Comparison of ENCODE assay signal across 24 cellular contexts in the genomic region with DNA sequence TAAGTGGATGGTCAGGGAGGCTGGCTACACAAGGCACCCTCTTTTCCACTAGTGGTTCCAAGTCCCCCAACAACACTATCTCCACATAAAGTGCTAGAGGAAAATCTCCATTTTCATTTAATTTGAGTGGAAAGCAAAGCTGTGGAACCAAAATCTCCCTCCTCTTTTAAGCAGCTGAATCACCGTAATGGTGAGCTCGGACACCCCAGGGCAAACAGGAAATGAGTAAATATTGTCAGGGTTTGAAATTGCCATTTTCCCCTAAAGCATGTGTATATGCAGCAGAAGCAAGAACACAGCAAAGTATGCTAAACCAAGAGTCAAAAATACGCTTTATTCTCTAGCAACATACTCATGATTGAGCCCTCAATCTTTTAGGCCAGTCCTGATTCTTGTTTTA.
DNase-seq lines count a peak whose midpoint lies in the region; ATAC-seq, FAIRE-seq and TF ChIP-seq lines count a peak whose summit lies in the region.
"Had no signal": no experiment of that assay in that cellular context is flagged by ENCODE, and none has a peak within 500 bp of the region (broad histone marks: within the 10 kb centered on the region; RNA-seq: fewer than 3 reads in every experiment).

No MANE protein-coding gene starts in this region.

- H3K9me3 ChIP-seq in Loucy (ENCODE audit: insufficient read depth, low read depth, low read length), result no peaks in the 10 kb centered on the region
- H3K9me3 ChIP-seq in right cardiac atrium (ENCODE audit: control insufficient read depth, low read length), result no peaks in the 10 kb centered on the region
- H3K9me3 ChIP-seq: A549; BE2C; BLaER1 treated with 17β-estradiol and CSF1 and Interleukin-3, amounts not matched to agents 10 nM and 100 nM; HAP-1 had no signal

- no peaks in the 10 kb centered on the region for H3K4me1 ChIP-seq in Loucy (ENCODE audit: insufficient read depth, low read length, poor library complexity, severe bottlenecking)
- no peaks in the 10 kb centered on the region for H3K4me1 ChIP-seq in right cardiac atrium (ENCODE audit: control insufficient read depth, insufficient read depth, low read length)
- H3K4me1 ChIP-seq: A549, BE2C, HAP-1 had no signal

- H3K27ac ChIP-seq in right cardiac atrium (ENCODE audit: low read length), result no peak overlapping the region
- H3K27ac ChIP-seq: A549; BLaER1 treated with 17β-estradiol and CSF1 and Interleukin-3, amounts not matched to agents 10 nM and 100 nM had no signal

- no peaks in the 10 kb centered on the region for H3F3A ChIP-seq in Loucy (ENCODE audit: low read depth)

- ATAC-seq in right cardiac atrium (no peak), HG03095 (IDR thresholded peaks at IDR 0.05; ENCODE audit: unreplicated experiment) (no peak)
- ATAC-seq: A549 had no signal

- H3K36me3 ChIP-seq in Loucy (ENCODE audit: insufficient read depth, low read length) (no peaks in the 10 kb centered on the region), bronchial epithelial cell (ENCODE audit: control insufficient read depth, insufficient read depth, low read length) (no peaks in the 10 kb centered on the region)
- H3K36me3 ChIP-seq: BE2C; BLaER1 treated with 17β-estradiol and CSF1 and Interleukin-3, amounts not matched to agents 10 nM and 100 nM; HAP-1 had no signal

- no peaks in the 10 kb centered on the region for H4K20me1 ChIP-seq in Loucy (ENCODE audit: insufficient read depth, low read length, poor library complexity, severe bottlenecking)
- H4K20me1 ChIP-seq: BLaER1 treated with 17β-estradiol and CSF1 and Interleukin-3, amounts not matched to agents 10 nM and 100 nM had no signal

- TF ChIP-seq CTCF in Loucy (conservative IDR thresholded peaks at IDR 0.05; ENCODE audit: low read length) (no peak), bronchial epithelial cell (IDR thresholded peaks at IDR 0.05; ENCODE audit: insufficient read depth, low read length, severe bottlenecking) (no peak)

- intact Hi-C loops in right cardiac atrium (cut with DNase I), result no loop called here

- H2AFZ ChIP-seq in Loucy (ENCODE audit: low read length), result peak overlapping the region; percentile 29; the same call in 1 of the 2 replicates

- H3K4me2 ChIP-seq in Loucy (ENCODE audit: low read depth, low read length, poor library complexity, severe bottlenecking), result peak overlapping the region; percentile 7
- H3K4me2 ChIP-seq: A549 had no signal

- DNase-seq in ELR (ENCODE audit: low read depth), result peak; percentile 3
- peak; percentile 3 for DNase-seq in bronchial epithelial cell (ENCODE audit: low read depth)
- DNase-seq in foreskin melanocyte, result peak; percentile 57
- DNase-seq in right cardiac atrium, result no peak
- no peak for DNase-seq in glomerular visceral epithelial cell (ENCODE audit: extremely low spot score)
- no peak for DNase-seq in midbrain (lab: John Stamatoyannopoulos, UW)
- DNase-seq: 8988T; ACHN; AML-193; BE2C; Calu3; CD4-positive, alpha-beta T cell; COR-L47; DMS53; DMS79 treated with DMSO at 0.1 percent for 48 hours; GOT3; HFFc6 had no signal

- no peaks in the 10 kb centered on the region for H3K79me2 ChIP-seq in Loucy (ENCODE audit: insufficient read depth, low read length)

- no peaks in the 10 kb centered on the region for H3K9me2 ChIP-seq in Loucy (replicated peaks; ENCODE audit: low read depth, low read length)

- 73% methylated on average over 3 of the region's 3 CpGs for WGBS in right cardiac atrium

- H3K4me3 ChIP-seq in Loucy (ENCODE audit: low read length, poor library complexity, severe bottlenecking) (no peak overlapping the region), bronchial epithelial cell (ENCODE audit: low read depth, low read length) (no peak overlapping the region), right cardiac atrium (ENCODE audit: low read length) (no peak overlapping the region)
- H3K4me3 ChIP-seq: A549; BLaER1 treated with 17β-estradiol and CSF1 and Interleukin-3, amounts not matched to agents 10 nM and 100 nM; HAP-1 had no signal

- H3K27me3 ChIP-seq in Loucy (ENCODE audit: insufficient read depth, low read length, poor library complexity, severe bottlenecking) (no peaks in the 10 kb centered on the region), bronchial epithelial cell (ENCODE audit: control insufficient read depth, insufficient read depth, low read length) (no peaks in the 10 kb centered on the region), right cardiac atrium (ENCODE audit: control insufficient read depth, insufficient read depth) (no peaks in the 10 kb centered on the region)
- H3K27me3 ChIP-seq: BE2C; BLaER1 treated with 17β-estradiol and CSF1 and Interleukin-3, amounts not matched to agents 10 nM and 100 nM had no signal

- FAIRE-seq in bronchial epithelial cell (lab: Jason Lieb, UNC), result no peak
- FAIRE-seq: A549, G401.6, H54 had no signal

- no peak overlapping the region for H3K9ac ChIP-seq in Loucy (ENCODE audit: low read depth, low read length, poor library complexity, severe bottlenecking)
- H3K9ac ChIP-seq: BLaER1 treated with 17β-estradiol and CSF1 and Interleukin-3, amounts not matched to agents 10 nM and 100 nM had no signal

Comparison
In these comparisons a context has a peak if more than half of its experiments do, and no peak if none do; other contexts are left out.
1. DNase-seq: peak in ELR (single experiment), bronchial epithelial cell (single experiment) and foreskin melanocyte (single experiment); none in right cardiac atrium (0 of 3), glomerular visceral epithelial cell (single experiment) and midbrain (single experiment).